8 cellular contexts compared by ENCODE assay signal in the genomic region with DNA sequence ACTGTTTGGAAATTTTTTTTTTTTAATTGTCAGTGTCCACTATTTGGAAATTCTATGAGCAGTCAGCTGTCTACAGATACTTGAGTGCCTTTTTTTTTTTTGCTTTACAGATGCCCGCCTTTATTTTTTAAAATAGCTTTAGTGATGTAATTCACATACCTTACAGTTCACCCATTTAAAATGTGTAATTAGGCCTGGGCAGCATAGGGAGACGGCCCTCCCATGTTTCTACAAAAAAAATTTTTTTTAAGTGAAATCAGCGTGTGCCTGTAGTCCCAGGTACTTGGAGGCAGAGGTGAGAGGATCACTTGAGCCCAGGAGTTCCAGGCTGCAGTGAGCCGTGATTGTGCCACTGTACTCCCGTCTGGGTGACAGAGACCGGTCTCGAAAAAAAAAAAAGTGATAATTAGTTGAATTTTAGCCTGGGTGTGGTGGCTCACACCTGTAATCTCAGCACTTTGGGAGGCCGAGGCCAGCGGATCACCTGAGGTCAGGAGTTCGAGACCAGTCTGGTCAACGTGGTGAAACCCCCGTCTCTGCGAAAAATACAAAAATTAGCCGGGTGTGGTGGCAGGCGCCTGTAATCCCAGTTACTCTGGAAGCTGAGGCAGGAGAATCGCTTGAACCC. TPM values are rescaled to one million over a fixed set of nuclear protein-coding genes. Genes with fewer than 3 reads are reported as not detected.
DNase-seq lines count a peak whose midpoint lies in the region; ATAC-seq and TF ChIP-seq lines count a peak whose summit lies in the region.

No MANE protein-coding gene starts in this region.

- H3K27ac Mint-ChIP-seq in Caco-2 (ENCODE audit: unreplicated experiment) (peak overlapping the region; percentile 99), endothelial cell (ENCODE audit: unreplicated experiment) (peak overlapping the region; percentile 96)

- H3K4me1 Mint-ChIP-seq in Caco-2 (ENCODE audit: low read depth, unreplicated experiment) (peaks cover 7% of the 10 kb centered on the region), endothelial cell (ENCODE audit: unreplicated experiment) (peaks cover 16% of the 10 kb centered on the region)

- CTCF ChIA-PET in Caco-2 (lab: Charles Lee) = interaction anchor here (1.3 to 3.1 kb wide), 2 partner anchors 36 to 44 kb away, joined by 4 to 34 read pairs; no protein-coding TSS in a partner anchor

- peak overlapping the region; percentile 87 for H3K4me2 ChIP-seq in OCI-LY1 (ENCODE audit: low read length)

- H3K27me3 ChIP-seq in Caco-2 (replicated peaks; ENCODE audit: control insufficient read depth, insufficient read depth, low read length) = no peaks in the 10 kb centered on the region
- no peaks in the 10 kb centered on the region for H3K27me3 ChIP-seq in OCI-LY1 (ENCODE audit: insufficient read depth, low read length)
- no peaks in the 10 kb centered on the region for H3K27me3 ChIP-seq in neuron (ENCODE audit: insufficient read depth, low read length)

- H3K9ac ChIP-seq in OCI-LY1 (ENCODE audit: low read length) = peak overlapping the region; percentile 90

- TF ChIP-seq CTCF in Caco-2 (IDR thresholded peaks at IDR 0.05; ENCODE audit: insufficient read depth in 1 of 2, low read depth in 1 of 2, low read length in 1 of 2, severe bottlenecking in 1 of 2, unreplicated experiment in 1 of 2) = no peak
- TF ChIP-seq CTCF in OCI-LY1 (IDR thresholded peaks at IDR 0.05; ENCODE audit: low read length) = no peak
- TF ChIP-seq CTCF in endothelial cell (IDR thresholded peaks at IDR 0.05; ENCODE audit: unreplicated experiment) = no peak

- no TSS peak for BruUV-seq in Caco-2 (replicated peaks; lab: Mats Ljungman, UMichigan)

- H3K36me3 Mint-ChIP-seq in Caco-2 (ENCODE audit: insufficient read depth, unreplicated experiment) (peaks cover 38% of the 10 kb centered on the region), endothelial cell (ENCODE audit: low read depth, unreplicated experiment) (peaks cover 3% of the 10 kb centered on the region)

- intact Hi-C loops in Caco-2 (cut with micrococcal nuclease; ENCODE audit: unreplicated experiment) = no loop called here

- H3K9me3 ChIP-seq in Caco-2 (no peaks in the 10 kb centered on the region), OCI-LY1 (ENCODE audit: low read length) (no peaks in the 10 kb centered on the region), neuron (ENCODE audit: low read length) (no peaks in the 10 kb centered on the region)

- H3K79me2 ChIP-seq in OCI-LY1 (ENCODE audit: insufficient read depth, low read length) = peaks cover 24% of the 10 kb centered on the region

- H3K9me2 ChIP-seq in OCI-LY1 (ENCODE audit: low read depth, low read length) = no peaks in the 10 kb centered on the region

- peaks cover 5% of the 10 kb centered on the region for H3F3A ChIP-seq in OCI-LY1 (ENCODE audit: insufficient read depth, low read length)

- DNase-seq in Caco-2 (no peak), endothelial cell (ENCODE audit: low spot score) (no peak), NCI-H2196 treated with DMSO at 0.1 percent for 48 hours (lab: John Stamatoyannopoulos, UW; ENCODE audit: unreplicated experiment) (no peak)
- DNase-seq in stimulated activated CD4-positive, alpha-beta T cell treated with anti-CD3 and anti-CD28 coated beads, Interleukin-4, amount 100 ng/mL, for 4 hours = no peak
- no peak for DNase-seq in stimulated activated CD4-positive, alpha-beta T cell treated with anti-CD3 and anti-CD28 coated beads, Interleukin-12 subunit alpha, Interleukin-12 subunit beta, amount 100 ng/mL, for 4 hours

- no peak for ATAC-seq in HG02623 (IDR thresholded peaks at IDR 0.05; ENCODE audit: unreplicated experiment)

- H3K4me3 ChIP-seq in Caco-2 (ENCODE audit: low read depth, low read length) (peak overlapping the region; percentile 54), OCI-LY1 (ENCODE audit: low read depth, low read length, poor library complexity, severe bottlenecking) (peak overlapping the region; percentile 66), neuron (ENCODE audit: low read length) (peak overlapping the region; percentile 85)

- peak overlapping the region; percentile 93 for H3K27ac ChIP-seq in OCI-LY1 (ENCODE audit: low read depth, low read length, poor library complexity, severe bottlenecking)

- POLR2A ChIA-PET in Caco-2 (lab: Charles Lee) = interaction anchor here (0.6 to 1.0 kb wide), 6 partner anchors 13 to 659 kb away, joined by 3 to 4 read pairs (median 3); no protein-coding TSS in a partner anchor

- no peaks in the 10 kb centered on the region for H4K20me1 ChIP-seq in OCI-LY1 (ENCODE audit: insufficient read depth, low read length)

- H3K9me3 Mint-ChIP-seq in Caco-2 (ENCODE audit: unreplicated experiment) (no peaks in the 10 kb centered on the region), endothelial cell (ENCODE audit: unreplicated experiment) (no peaks in the 10 kb centered on the region)

- H3K4me1 ChIP-seq in Caco-2 = peaks cover 17% of the 10 kb centered on the region
- peaks cover 26% of the 10 kb centered on the region for H3K4me1 ChIP-seq in OCI-LY1 (ENCODE audit: insufficient read depth, low read length, severe bottlenecking)
- H3K4me1 ChIP-seq in neuron (ENCODE audit: insufficient read depth, low read length) = peaks cover 15% of the 10 kb centered on the region

- H3K4me3 Mint-ChIP-seq in Caco-2 (ENCODE audit: unreplicated experiment) (peak overlapping the region; percentile 96), endothelial cell (ENCODE audit: unreplicated experiment) (peak overlapping the region; percentile 90)

- H2AFZ ChIP-seq in OCI-LY1 (ENCODE audit: low read length) (no peak overlapping the region), neuron (ENCODE audit: low read depth, low read length) (peak overlapping the region; percentile 81)

- no peaks in the 10 kb centered on the region for H3K27me3 Mint-ChIP-seq in Caco-2 (ENCODE audit: insufficient read depth, unreplicated experiment)
- H3K27me3 Mint-ChIP-seq in endothelial cell (ENCODE audit: unreplicated experiment) = peaks cover 8% of the 10 kb centered on the region

- H3K36me3 ChIP-seq in Caco-2 (ENCODE audit: control insufficient read depth, insufficient read depth, low read length) (no peaks in the 10 kb centered on the region), OCI-LY1 (ENCODE audit: insufficient read depth, low read length) (peaks cover 4% of the 10 kb centered on the region; the same call in 1 of the 2 replicates), neuron (ENCODE audit: insufficient read depth, low read length) (no peaks in the 10 kb centered on the region)

RNA-seq across cellular contexts. Expression of a gene that starts 1.5 kb away (rescaled TPM):
- total RNA-seq in Caco-2 (2022) = 27.2 and 31.2 TPM in 2 replicates
- total RNA-seq in endothelial cell (ENCODE audit: unreplicated experiment) = 27.2 TPM
